In the genomic region with DNA sequence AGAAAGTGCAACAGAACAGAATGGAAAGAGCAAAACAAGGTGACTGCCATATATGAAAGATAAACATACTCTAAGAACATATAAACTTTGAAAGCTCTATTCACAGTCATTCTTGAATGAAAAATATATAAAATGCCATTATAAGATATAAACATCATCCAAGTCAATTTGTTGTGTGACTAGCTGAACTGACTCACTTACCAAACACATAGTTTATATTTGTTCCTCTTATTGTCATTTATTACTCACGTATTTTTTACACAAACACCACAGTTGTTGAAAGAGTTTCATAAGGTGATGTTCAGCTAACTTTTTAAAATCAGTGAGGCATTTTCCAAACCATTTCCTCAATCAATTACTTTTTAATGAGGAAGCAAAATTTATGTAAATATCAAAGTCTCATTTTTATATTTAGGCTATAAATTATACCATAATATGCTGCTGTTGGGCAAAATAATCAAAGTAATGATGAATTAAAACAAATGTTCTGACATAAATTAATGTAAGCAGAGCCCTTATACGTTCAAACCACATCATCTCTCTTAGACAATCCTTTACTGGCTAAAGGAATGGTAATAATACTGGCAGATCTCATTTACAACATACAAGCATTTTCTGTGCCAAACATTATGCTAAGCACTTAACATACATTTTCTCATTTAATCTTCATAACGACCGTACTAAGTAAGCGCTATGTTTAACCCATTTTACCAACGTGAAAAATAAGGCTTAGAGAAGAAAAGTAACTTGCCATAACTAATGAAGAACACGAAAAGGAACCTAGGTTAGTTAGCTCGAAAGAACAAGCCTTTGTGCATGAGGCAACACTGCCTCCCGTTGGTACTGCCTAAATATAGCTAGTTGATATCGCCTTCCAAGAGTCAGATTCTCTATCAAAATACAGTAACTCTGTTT, we compare ENCODE assay signal across 8 cellular contexts. TPM values are rescaled to one million over a fixed set of nuclear protein-coding genes. Genes with fewer than 3 reads are reported as not detected.
DNase-seq lines count a peak whose midpoint lies in the region; ATAC-seq and TF ChIP-seq lines count a peak whose summit lies in the region.

No MANE protein-coding gene starts in this region.

- H3K27me3 ChIP-seq in DOHH2 (ENCODE audit: control insufficient read depth, low read length): no peaks in the 10 kb centered on the region
- H3K27me3 ChIP-seq in SK-N-SH (ENCODE audit: insufficient read depth): no peaks in the 10 kb centered on the region
- no peaks in the 10 kb centered on the region for H3K27me3 ChIP-seq in kidney epithelial cell (ENCODE audit: control insufficient read depth, insufficient read depth, low read length)

- no peaks in the 10 kb centered on the region for H3K36me3 ChIP-seq in DOHH2 (ENCODE audit: control insufficient read depth, low read length)
- peaks cover 0 to 28% of the 10 kb centered on the region in 2 experiments for H3K36me3 ChIP-seq in SK-N-SH (replicated peaks in 1 of 2; ENCODE audit: control insufficient read depth in 1 of 2, insufficient read depth in 2 of 2, low read length in 1 of 2)
- no peaks in the 10 kb centered on the region for H3K36me3 ChIP-seq in kidney epithelial cell (ENCODE audit: control insufficient read depth, insufficient read depth, low read length)

- H3K9ac ChIP-seq in SK-N-SH: no peak overlapping the region

- peak; percentile 55 for TF ChIP-seq CTCF in DOHH2 (IDR thresholded peaks at IDR 0.05; ENCODE audit: low read depth, low read length, poor library complexity, severe bottlenecking)
- TF ChIP-seq CTCF in GM20000 (IDR thresholded peaks at IDR 0.05; ENCODE audit: extremely low read depth, missing control alignments): peak; percentile 65
- TF ChIP-seq CTCF in SK-N-SH (IDR thresholded peaks at IDR 0.05): peak; percentile 79
- peak; percentile 69 for TF ChIP-seq CTCF in astrocyte of the cerebellum (IDR thresholded peaks at IDR 0.05; ENCODE audit: low read depth, low read length, missing control alignments)
- peak; percentile 45 for TF ChIP-seq CTCF in kidney epithelial cell (IDR thresholded peaks at IDR 0.05; ENCODE audit: insufficient read depth, low read length, poor library complexity, severe bottlenecking)

- no peak overlapping the region for H3K4me3 ChIP-seq in DOHH2 (ENCODE audit: low read length)
- H3K4me3 ChIP-seq in SK-N-SH (ENCODE audit: low read depth in 2 of 2, low read length in 1 of 2): no peak overlapping the region
- H3K4me3 ChIP-seq in astrocyte of the cerebellum (ENCODE audit: low read depth, low read length): no peak overlapping the region
- H3K4me3 ChIP-seq in kidney epithelial cell (ENCODE audit: low read depth, low read length): no peak overlapping the region

- H3K4me2 ChIP-seq in DOHH2 (ENCODE audit: low read length) (no peak overlapping the region), SK-N-SH (no peak overlapping the region)

- H3F3A ChIP-seq in DOHH2 (ENCODE audit: control insufficient read depth, insufficient read depth): no peaks in the 10 kb centered on the region
- H3F3A ChIP-seq in SK-N-SH (replicated peaks; ENCODE audit: insufficient read depth): no peaks in the 10 kb centered on the region

- H3K79me2 ChIP-seq in DOHH2 (ENCODE audit: control insufficient read depth, low read length) (no peaks in the 10 kb centered on the region), SK-N-SH (ENCODE audit: insufficient read depth) (no peaks in the 10 kb centered on the region)

- 72% methylated on average over 10 of the region's 10 CpGs for WGBS in SK-N-SH (ENCODE audit: low lambda C conversion rate)

- POLR2A ChIA-PET in SK-N-SH (lab: Yijun Ruan, JAX): no interaction called here

- in situ Hi-C loops in astrocyte of the cerebellum (cut with HindIII; ENCODE audit: low sequenced_read_pairs): no loop called here

- DNase-seq in GM20000 (ENCODE audit: low spot score): no peak
- DNase-seq in SK-N-SH: no peak
- DNase-seq in astrocyte of the cerebellum (ENCODE audit: low read depth): no peak
- no peak for DNase-seq in kidney epithelial cell (ENCODE audit: low read depth)
- DNase-seq in stimulated activated naive CD8-positive, alpha-beta T cell treated with anti-CD3 and anti-CD28 coated beads, Interleukin-15, Interleukin-2, amounts not matched to agents 100 U/mL and 50 U/mL, for 24 hours: peak; percentile 59
- DNase-seq in GDM1 (lab: John Stamatoyannopoulos, UW): no peak

- peaks cover 5% of the 10 kb centered on the region; the same call in 1 of the 2 replicates for H3K4me1 ChIP-seq in DOHH2 (ENCODE audit: control insufficient read depth, low read length)
- peaks cover 0 to 44% of the 10 kb centered on the region in 2 experiments; a peak in 3 of 4 replicates for H3K4me1 ChIP-seq in SK-N-SH (ENCODE audit: control insufficient read depth in 1 of 2, insufficient read depth in 2 of 2, low read depth in 1 of 2, low read length in 1 of 2)

- TF ChIP-seq RAD21 in SK-N-SH (IDR thresholded peaks at IDR 0.05; ENCODE audit: low read length): peak; percentile 93

- peak; percentile 82 for ATAC-seq in HG03571 (IDR thresholded peaks at IDR 0.05; ENCODE audit: unreplicated experiment)
- peak; percentile 76 for ATAC-seq in stimulated activated naive CD8-positive, alpha-beta T cell treated with anti-CD3 and anti-CD28 coated beads, Interleukin-15, Interleukin-2, amounts not matched to agents 100 U/mL and 50 U/mL, for 24 hours

- H2AFZ ChIP-seq in SK-N-SH (ENCODE audit: low read depth): no peak overlapping the region

- H3K9me3 ChIP-seq in DOHH2 (ENCODE audit: control insufficient read depth, insufficient read depth, low read length) (no peaks in the 10 kb centered on the region), SK-N-SH (no peaks in the 10 kb centered on the region)

- H4K20me1 ChIP-seq in DOHH2 (ENCODE audit: control insufficient read depth, insufficient read depth, low read depth, low read length): no peaks in the 10 kb centered on the region
- H4K20me1 ChIP-seq in SK-N-SH (ENCODE audit: insufficient read depth): no peaks in the 10 kb centered on the region

- H3K27ac ChIP-seq in DOHH2 (ENCODE audit: low read depth, low read length): no peak overlapping the region
- H3K27ac ChIP-seq in SK-N-SH (ENCODE audit: low read depth in 2 of 2, low read length in 1 of 2): peak overlapping the region in 1 of 2 experiments; percentile 68; a peak in 2 of 4 replicates

- no peak for TF ChIP-seq EP300 in SK-N-SH (IDR thresholded peaks at IDR 0.05; ENCODE audit: borderline replicate concordance in 1 of 2, low read depth in 1 of 2, low read length in 1 of 2)

- CTCF ChIA-PET in SK-N-SH (lab: Yijun Ruan, JAX): interaction anchor here (0.5 to 2.6 kb wide), 41 partner anchors 8 to 1404 kb away, joined by 3 to 18 read pairs (median 3); a partner anchor contains a TSS

- H3K9me2 ChIP-seq in DOHH2 (replicated peaks; ENCODE audit: control insufficient read depth, low read length) (no peaks in the 10 kb centered on the region), SK-N-SH (no peaks in the 10 kb centered on the region)

TF ChIP-seq in SK-N-SH, 30 proteins besides CTCF, POLR2A, EP300 and RAD21:
- TF ChIP-seq SMC3 (IDR thresholded peaks at IDR 0.05; ENCODE audit: low read depth, low read length) (peak; percentile 63), RCOR1 (IDR thresholded peaks at IDR 0.05; ENCODE audit: low read length) (peak; percentile 67; the same call in 1 of the 2 replicates), GATA2 (CRISPR knock-in tag; IDR thresholded peaks at IDR 0.05) (no peak), NFIC (IDR thresholded peaks at IDR 0.05; ENCODE audit: borderline replicate concordance) (no peak)

RNA-seq across cellular contexts. Expression of a gene that starts 7.3 kb away (rescaled TPM):
- 2.1 and 4.1 TPM in 2 replicates for polyA plus RNA-seq in SK-N-SH (2012; rRNA removed)
- polyA plus RNA-seq in SK-N-SH (2012; cell fraction: cytosol; rRNA removed): 5.1 and 6.0 TPM in 2 replicates
- polyA plus RNA-seq in SK-N-SH (2012; cell fraction: nucleus; rRNA removed): 1.3 and 2.1 TPM in 2 replicates
- total RNA-seq in kidney epithelial cell: 0.34 and 0.38 TPM in 2 replicates
